Comparison of ENCODE assay signal across 15 cellular contexts in the genomic region with DNA sequence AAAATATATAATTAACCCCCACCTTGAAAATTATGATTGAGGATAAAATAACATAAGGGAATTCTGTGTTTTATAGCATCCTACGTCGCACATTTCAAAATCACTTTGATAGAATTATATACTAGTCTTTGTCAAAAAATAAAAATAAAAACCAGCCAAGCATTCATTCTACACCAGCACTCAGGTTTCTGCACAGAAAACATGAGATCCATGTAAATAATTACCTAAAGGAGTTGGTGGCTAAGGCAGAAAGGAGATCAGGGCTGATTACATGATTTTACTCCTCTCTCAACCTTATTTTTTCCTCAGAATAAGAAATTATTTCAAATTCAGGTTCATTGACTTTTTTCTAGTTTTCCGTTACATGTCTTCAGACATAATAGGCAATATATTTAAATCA.
A peak's percentile ranks its signal among the peaks of the same experiment; 100 is the strongest.
DNase-seq lines count a peak whose midpoint lies in the region; ATAC-seq and TF ChIP-seq lines count a peak whose summit lies in the region.
"Had no signal": no experiment of that assay in that cellular context is flagged by ENCODE, and none has a peak within 500 bp of the region (broad histone marks: within the 10 kb centered on the region; RNA-seq: fewer than 3 reads in every experiment).

No MANE protein-coding gene starts in this region.

- no TSS peak for BruUV-seq in OCI-LY7 (replicated peaks; lab: Mats Ljungman, UMichigan)

- peaks cover 0 to 8% (median 0%) of the 10 kb centered on the region in 11 experiments; a peak in 5 of 22 replicates for H3K9me3 ChIP-seq in BLaER1 treated with 17β-estradiol and CSF1 and Interleukin-3, amounts not matched to agents 10 nM and 100 nM (replicated peaks in 1 of 11)
- no peaks in the 10 kb centered on the region for H3K9me3 ChIP-seq in OCI-LY7 (ENCODE audit: low read length)
- H3K9me3 ChIP-seq: BE2C, HAP-1 had no signal

- H3K79me2 ChIP-seq in OCI-LY7 (ENCODE audit: insufficient read depth, low read depth, low read length), result no peaks in the 10 kb centered on the region

- POLR2A ChIA-PET in OCI-LY7 (lab: Charles Lee), result no interaction called here

- no peak for ATAC-seq in HG03342 (IDR thresholded peaks at IDR 0.05; ENCODE audit: unreplicated experiment)
- ATAC-seq: GM12878, K562 had no signal

- H3K4me3 ChIP-seq in BLaER1 treated with 17β-estradiol and CSF1 and Interleukin-3, amounts not matched to agents 10 nM and 100 nM, result no peak overlapping the region
- no peak overlapping the region for H3K4me3 ChIP-seq in OCI-LY7 (ENCODE audit: low read depth, low read length, poor library complexity, severe bottlenecking)
- H3K4me3 ChIP-seq: GM12878, GM23248, HAP-1, K562 had no signal

- H3K9ac ChIP-seq in BLaER1 treated with 17β-estradiol and CSF1 and Interleukin-3, amounts not matched to agents 10 nM and 100 nM, result peak overlapping the region in 1 of 11 experiments; percentile 4; a peak in 1 of 22 replicates
- H3K9ac ChIP-seq: GM23248 had no signal

- H2AFZ ChIP-seq in OCI-LY7 (ENCODE audit: low read length), result 0 out of 2 replicates have a peak overlapping the region, but pooled peaks have one; percentile 51
- H2AFZ ChIP-seq: GM23248 had no signal

- H3K9me2 ChIP-seq in OCI-LY7 (ENCODE audit: insufficient read depth, low read length), result no peaks in the 10 kb centered on the region

- no peaks in the 10 kb centered on the region for H3K27me3 ChIP-seq in BLaER1 treated with 17β-estradiol and CSF1 and Interleukin-3, amounts not matched to agents 10 nM and 100 nM
- H3K27me3 ChIP-seq: BE2C had no signal

- DNase-seq in OCI-LY7 (ENCODE audit: low spot score) (no peak), left kidney (ENCODE audit: low read depth, low spot score) (peak; percentile 61), NCI-H1105 treated with DMSO at 0.1 percent for 48 hours (lab: John Stamatoyannopoulos, UW) (no peak)
- DNase-seq in activated CD4-positive, alpha-beta T cell treated with anti-CD3 and anti-CD28 coated beads for 4 hours, result no peak
- DNase-seq: BE2C; CD4-positive, alpha-beta memory T cell; DMS79 treated with DMSO at 0.1 percent for 48 hours; EL; GM23248; IMR-90 had no signal

- H3K27ac ChIP-seq in BLaER1 treated with 17β-estradiol and CSF1 and Interleukin-3, amounts not matched to agents 10 nM and 100 nM, result peak overlapping the region in 6 of 11 experiments; percentile 76 to 91 (median 81); a peak in 9 of 22 replicates
- no peak overlapping the region for H3K27ac ChIP-seq in OCI-LY7 (ENCODE audit: low read depth, low read length, poor library complexity, severe bottlenecking)
- H3K27ac ChIP-seq: GM23248 had no signal

- peaks cover 0 to 32% (median 0%) of the 10 kb centered on the region in 11 experiments; a peak in 2 of 22 replicates for H3K36me3 ChIP-seq in BLaER1 treated with 17β-estradiol and CSF1 and Interleukin-3, amounts not matched to agents 10 nM and 100 nM
- H3K36me3 ChIP-seq in OCI-LY7 (ENCODE audit: insufficient read depth, low read length), result no peaks in the 10 kb centered on the region
- H3K36me3 ChIP-seq: BE2C, HAP-1 had no signal

- peaks cover 42 to 75% (median 71%) of the 10 kb centered on the region in 10 experiments for H3K4me1 ChIP-seq in BLaER1 treated with 17β-estradiol and CSF1 and Interleukin-3, amounts not matched to agents 10 nM and 100 nM
- peaks cover 72% of the 10 kb centered on the region for H3K4me1 ChIP-seq in OCI-LY7 (ENCODE audit: insufficient read depth, low read length, poor library complexity, severe bottlenecking)
- H3K4me1 ChIP-seq: BE2C had no signal

- peak overlapping the region in 7 of 11 experiments; percentile 8 to 84 (median 67); a peak in 15 of 22 replicates for H3K4me2 ChIP-seq in BLaER1 treated with 17β-estradiol and CSF1 and Interleukin-3, amounts not matched to agents 10 nM and 100 nM
- peak overlapping the region; percentile 68; the same call in 1 of the 2 replicates for H3K4me2 ChIP-seq in OCI-LY7 (ENCODE audit: low read length)

- CTCF ChIA-PET in OCI-LY7 (lab: Charles Lee; ENCODE audit: unreplicated experiment), result no interaction called here

- H4K20me1 ChIP-seq in BLaER1 treated with 17β-estradiol and CSF1 and Interleukin-3, amounts not matched to agents 10 nM and 100 nM, result no peaks in the 10 kb centered on the region
- no peaks in the 10 kb centered on the region for H4K20me1 ChIP-seq in OCI-LY7 (ENCODE audit: insufficient read depth, low read length)

- intact Hi-C loops in OCI-LY7 (cut with micrococcal nuclease; ENCODE audit: unreplicated experiment), result no loop called here

- no peak for TF ChIP-seq CTCF in OCI-LY7 (conservative IDR thresholded peaks at IDR 0.05; ENCODE audit: low read length)
